In the genomic region with DNA sequence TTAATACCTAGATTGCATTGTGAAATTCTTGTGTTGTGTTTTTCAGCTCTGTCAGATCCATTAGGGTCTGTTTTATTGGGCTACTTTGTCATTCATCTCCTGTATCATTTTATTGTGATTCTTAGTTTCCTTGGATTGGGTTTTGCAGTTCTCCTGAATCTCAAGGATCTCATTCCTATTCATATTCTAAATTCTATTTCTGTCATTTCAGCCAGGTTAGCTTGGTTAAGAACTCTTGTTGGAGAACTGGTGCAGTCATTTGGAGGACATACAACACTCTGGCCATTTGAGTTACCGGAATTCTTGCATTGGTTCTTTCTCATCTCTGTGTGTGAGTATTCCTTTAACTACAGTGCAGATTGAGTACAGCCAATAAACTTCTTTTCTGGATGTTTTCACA, we compare ENCODE assay signal across 34 cellular contexts.
"Had no signal": no experiment of that assay in that cellular context is flagged by ENCODE, and none has a peak within 500 bp of the region (broad histone marks: within the 10 kb centered on the region; RNA-seq: fewer than 3 reads in every experiment).

No MANE protein-coding gene starts in this region.

- DNase-seq: Karpas-422, Kasumi-1, MG63, MM.1S, MV-4-11, NCI-H1048, NCI-H1092, NCI-H1092 treated with DMSO at 0.1 percent for 48 hours, NCI-H1105, NCI-H1105 treated with DMSO at 0.1 percent for 48 hours, NCI-H1417, NCI-H1417 treated with DMSO at 0.1 percent for 48 hours, NCI-H1436, NCI-H1436 treated with DMSO at 0.1 percent for 48 hours, NCI-H146, NCI-H1694, NCI-H1694 treated with DMSO at 0.1 percent for 48 hours, NCI-H187, NCI-H187 treated with DMSO at 0.1 percent for 48 hours, NCI-H1930, NCI-H2029, NCI-H2029 treated with DMSO at 0.1 percent for 48 hours, NCI-H2081, NCI-H2081 treated with DMSO at 0.1 percent for 48 hours, NCI-H2107, NCI-H2171, NCI-H2171 treated with DMSO at 0.1 percent for 48 hours, NCI-H2227 treated with DMSO at 0.1 percent for 48 hours, NCI-H226, NCI-H345, NCI-H446, NCI-H446 treated with DMSO at 0.1 percent for 48 hours, NCI-H510A, NCI-H510A treated with DMSO at 0.1 percent for 48 hours had no signal

- H3K4me3 ChIP-seq: MG63 had no signal

- H3K9me3 ChIP-seq: MG63 had no signal

- H3K36me3 ChIP-seq: MG63 had no signal
